Comparison of ENCODE assay signal across 2 cellular contexts in genomic region chr1:22930235-22930912, GRCh38.
TF ChIP-seq lines count a peak whose summit lies in the region.

No MANE protein-coding gene starts in this region.

TF ChIP-seq in GM23338, 12 proteins besides CTCF, POLR2A, EP300 and RAD21 (continued from another document):
- TF ChIP-seq, protein P1, sequence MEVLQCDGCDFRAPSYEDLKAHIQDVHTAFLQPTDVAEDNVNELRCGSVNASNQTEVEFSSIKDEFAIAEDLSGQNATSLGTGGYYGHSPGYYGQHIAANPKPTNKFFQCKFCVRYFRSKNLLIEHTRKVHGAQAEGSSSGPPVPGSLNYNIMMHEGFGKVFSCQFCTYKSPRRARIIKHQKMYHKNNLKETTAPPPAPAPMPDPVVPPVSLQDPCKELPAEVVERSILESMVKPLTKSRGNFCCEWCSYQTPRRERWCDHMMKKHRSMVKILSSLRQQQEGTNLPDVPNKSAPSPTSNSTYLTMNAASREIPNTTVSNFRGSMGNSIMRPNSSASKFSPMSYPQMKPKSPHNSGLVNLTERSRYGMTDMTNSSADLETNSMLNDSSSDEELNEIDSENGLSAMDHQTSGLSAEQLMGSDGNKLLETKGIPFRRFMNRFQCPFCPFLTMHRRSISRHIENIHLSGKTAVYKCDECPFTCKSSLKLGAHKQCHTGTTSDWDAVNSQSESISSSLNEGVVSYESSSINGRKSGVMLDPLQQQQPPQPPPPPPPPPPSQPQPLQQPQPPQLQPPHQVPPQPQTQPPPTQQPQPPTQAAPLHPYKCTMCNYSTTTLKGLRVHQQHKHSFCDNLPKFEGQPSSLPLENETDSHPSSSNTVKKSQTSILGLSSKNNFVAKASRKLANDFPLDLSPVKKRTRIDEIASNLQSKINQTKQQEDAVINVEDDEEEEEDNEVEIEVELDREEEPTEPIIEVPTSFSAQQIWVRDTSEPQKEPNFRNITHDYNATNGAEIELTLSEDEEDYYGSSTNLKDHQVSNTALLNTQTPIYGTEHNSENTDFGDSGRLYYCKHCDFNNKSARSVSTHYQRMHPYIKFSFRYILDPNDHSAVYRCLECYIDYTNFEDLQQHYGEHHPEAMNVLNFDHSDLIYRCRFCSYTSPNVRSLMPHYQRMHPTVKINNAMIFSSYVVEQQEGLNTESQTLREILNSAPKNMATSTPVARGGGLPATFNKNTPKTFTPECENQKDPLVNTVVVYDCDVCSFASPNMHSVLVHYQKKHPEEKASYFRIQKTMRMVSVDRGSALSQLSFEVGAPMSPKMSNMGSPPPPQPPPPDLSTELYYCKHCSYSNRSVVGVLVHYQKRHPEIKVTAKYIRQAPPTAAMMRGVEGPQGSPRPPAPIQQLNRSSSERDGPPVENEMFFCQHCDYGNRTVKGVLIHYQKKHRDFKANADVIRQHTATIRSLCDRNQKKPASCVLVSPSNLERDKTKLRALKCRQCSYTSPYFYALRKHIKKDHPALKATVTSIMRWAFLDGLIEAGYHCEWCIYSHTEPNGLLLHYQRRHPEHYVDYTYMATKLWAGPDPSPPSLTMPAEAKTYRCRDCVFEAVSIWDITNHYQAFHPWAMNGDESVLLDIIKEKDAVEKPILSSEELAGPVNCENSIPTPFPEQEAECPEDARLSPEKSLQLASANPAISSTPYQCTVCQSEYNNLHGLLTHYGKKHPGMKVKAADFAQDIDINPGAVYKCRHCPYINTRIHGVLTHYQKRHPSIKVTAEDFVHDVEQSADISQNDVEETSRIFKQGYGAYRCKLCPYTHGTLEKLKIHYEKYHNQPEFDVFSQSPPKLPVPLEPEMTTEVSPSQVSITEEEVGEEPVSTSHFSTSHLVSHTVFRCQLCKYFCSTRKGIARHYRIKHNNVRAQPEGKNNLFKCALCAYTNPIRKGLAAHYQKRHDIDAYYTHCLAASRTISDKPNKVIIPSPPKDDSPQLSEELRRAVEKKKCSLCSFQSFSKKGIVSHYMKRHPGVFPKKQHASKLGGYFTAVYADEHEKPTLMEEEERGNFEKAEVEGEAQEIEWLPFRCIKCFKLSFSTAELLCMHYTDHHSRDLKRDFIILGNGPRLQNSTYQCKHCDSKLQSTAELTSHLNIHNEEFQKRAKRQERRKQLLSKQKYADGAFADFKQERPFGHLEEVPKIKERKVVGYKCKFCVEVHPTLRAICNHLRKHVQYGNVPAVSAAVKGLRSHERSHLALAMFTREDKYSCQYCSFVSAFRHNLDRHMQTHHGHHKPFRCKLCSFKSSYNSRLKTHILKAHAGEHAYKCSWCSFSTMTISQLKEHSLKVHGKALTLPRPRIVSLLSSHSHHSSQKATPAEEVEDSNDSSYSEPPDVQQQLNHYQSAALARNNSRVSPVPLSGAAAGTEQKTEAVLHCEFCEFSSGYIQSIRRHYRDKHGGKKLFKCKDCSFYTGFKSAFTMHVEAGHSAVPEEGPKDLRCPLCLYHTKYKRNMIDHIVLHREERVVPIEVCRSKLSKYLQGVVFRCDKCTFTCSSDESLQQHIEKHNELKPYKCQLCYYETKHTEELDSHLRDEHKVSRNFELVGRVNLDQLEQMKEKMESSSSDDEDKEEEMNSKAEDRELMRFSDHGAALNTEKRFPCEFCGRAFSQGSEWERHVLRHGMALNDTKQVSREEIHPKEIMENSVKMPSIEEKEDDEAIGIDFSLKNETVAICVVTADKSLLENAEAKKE (CRISPR knock-in tag; IDR thresholded peaks at IDR 0.05): no peak
- TF ChIP-seq NANOG (IDR thresholded peaks at IDR 0.05; ENCODE audit: borderline replicate concordance) (no peak), CREB1 (CRISPR knock-in tag; IDR thresholded peaks at IDR 0.05; ENCODE audit: low read depth) (no peak), ZNF114 (CRISPR knock-in tag; IDR thresholded peaks at IDR 0.05) (no peak), EZH2 (IDR thresholded peaks at IDR 0.05; ENCODE audit: low read depth, unreplicated experiment) (no peak)

TF ChIP-seq in HepG2, 621 proteins besides CTCF, POLR2A, EP300 and RAD21 (continued from another document):
- TF ChIP-seq, protein P2, sequence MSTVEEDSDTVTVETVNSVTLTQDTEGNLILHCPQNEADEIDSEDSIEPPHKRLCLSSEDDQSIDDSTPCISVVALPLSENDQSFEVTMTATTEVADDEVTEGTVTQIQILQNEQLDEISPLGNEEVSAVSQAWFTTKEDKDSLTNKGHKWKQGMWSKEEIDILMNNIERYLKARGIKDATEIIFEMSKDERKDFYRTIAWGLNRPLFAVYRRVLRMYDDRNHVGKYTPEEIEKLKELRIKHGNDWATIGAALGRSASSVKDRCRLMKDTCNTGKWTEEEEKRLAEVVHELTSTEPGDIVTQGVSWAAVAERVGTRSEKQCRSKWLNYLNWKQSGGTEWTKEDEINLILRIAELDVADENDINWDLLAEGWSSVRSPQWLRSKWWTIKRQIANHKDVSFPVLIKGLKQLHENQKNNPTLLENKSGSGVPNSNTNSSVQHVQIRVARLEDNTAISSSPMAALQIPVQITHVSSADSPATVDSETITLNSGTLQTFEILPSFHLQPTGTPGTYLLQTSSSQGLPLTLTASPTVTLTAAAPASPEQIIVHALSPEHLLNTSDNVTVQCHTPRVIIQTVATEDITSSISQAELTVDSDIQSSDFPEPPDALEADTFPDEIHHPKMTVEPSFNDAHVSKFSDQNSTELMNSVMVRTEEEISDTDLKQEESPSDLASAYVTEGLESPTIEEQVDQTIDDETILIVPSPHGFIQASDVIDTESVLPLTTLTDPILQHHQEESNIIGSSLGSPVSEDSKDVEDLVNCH (CRISPR knock-in tag; IDR thresholded peaks at IDR 0.05): no peak
- TF ChIP-seq STAG1 (CRISPR knock-in tag; IDR thresholded peaks at IDR 0.05) (peak; percentile 84), ZNF281 (CRISPR knock-in tag; IDR thresholded peaks at IDR 0.05; ENCODE audit: borderline replicate concordance) (peak; percentile 85; the same call in 1 of the 2 replicates), ZSCAN25 (CRISPR knock-in tag; IDR thresholded peaks at IDR 0.05) (peak; percentile 39; the same call in 1 of the 2 replicates)
- TF ChIP-seq, protein P3, sequence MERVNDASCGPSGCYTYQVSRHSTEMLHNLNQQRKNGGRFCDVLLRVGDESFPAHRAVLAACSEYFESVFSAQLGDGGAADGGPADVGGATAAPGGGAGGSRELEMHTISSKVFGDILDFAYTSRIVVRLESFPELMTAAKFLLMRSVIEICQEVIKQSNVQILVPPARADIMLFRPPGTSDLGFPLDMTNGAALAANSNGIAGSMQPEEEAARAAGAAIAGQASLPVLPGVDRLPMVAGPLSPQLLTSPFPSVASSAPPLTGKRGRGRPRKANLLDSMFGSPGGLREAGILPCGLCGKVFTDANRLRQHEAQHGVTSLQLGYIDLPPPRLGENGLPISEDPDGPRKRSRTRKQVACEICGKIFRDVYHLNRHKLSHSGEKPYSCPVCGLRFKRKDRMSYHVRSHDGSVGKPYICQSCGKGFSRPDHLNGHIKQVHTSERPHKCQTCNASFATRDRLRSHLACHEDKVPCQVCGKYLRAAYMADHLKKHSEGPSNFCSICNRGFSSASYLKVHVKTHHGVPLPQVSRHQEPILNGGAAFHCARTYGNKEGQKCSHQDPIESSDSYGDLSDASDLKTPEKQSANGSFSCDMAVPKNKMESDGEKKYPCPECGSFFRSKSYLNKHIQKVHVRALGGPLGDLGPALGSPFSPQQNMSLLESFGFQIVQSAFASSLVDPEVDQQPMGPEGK (CRISPR knock-in tag; IDR thresholded peaks at IDR 0.05): peak; percentile 26; the same call in 1 of the 2 replicates
- TF ChIP-seq, protein P4, sequence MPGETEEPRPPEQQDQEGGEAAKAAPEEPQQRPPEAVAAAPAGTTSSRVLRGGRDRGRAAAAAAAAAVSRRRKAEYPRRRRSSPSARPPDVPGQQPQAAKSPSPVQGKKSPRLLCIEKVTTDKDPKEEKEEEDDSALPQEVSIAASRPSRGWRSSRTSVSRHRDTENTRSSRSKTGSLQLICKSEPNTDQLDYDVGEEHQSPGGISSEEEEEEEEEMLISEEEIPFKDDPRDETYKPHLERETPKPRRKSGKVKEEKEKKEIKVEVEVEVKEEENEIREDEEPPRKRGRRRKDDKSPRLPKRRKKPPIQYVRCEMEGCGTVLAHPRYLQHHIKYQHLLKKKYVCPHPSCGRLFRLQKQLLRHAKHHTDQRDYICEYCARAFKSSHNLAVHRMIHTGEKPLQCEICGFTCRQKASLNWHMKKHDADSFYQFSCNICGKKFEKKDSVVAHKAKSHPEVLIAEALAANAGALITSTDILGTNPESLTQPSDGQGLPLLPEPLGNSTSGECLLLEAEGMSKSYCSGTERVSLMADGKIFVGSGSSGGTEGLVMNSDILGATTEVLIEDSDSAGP (CRISPR knock-in tag; IDR thresholded peaks at IDR 0.05; ENCODE audit: borderline replicate concordance): no peak
